12 cellular contexts compared by ENCODE assay signal in the genomic region with DNA sequence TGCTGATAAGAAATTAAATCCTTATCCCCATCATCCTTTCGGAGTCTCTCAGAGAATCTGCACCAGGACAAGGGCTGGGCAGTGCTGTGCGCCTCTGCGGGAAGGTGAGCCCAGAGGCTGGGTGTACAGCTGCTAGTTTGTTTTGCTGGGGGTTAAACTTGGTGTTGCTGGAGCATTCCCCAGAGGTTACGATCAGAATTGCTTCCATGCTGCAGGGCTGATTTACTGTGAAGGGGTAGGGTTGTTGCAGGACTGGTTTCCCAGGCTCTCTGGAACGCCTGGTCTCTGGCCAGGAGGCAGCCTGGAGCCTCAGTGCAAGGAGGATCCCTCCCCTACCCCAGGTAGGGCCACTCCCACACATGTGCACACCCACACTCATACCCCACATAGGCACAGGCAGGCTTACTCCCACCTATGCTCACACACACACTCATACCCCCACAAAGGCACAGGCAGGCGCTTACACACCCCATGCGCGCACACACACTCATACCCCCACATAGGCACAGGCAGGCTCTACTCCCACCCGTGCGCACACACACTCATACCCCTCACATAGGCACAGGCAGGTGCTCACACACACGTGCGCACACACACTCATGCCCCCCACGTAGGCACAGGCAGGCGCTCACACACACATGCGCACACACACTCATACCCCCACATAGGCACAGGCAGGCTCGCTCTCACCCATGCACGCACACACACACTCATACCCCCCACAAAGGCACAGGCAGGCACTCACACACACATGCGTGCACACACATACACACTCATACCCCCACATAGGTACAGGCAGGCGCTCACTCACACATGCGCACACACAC. TPM values are rescaled to one million over a fixed set of nuclear protein-coding genes. Genes with fewer than 3 reads are reported as not detected.
DNase-seq lines count a peak whose midpoint lies in the region; ATAC-seq and TF ChIP-seq lines count a peak whose summit lies in the region.
"Had no signal": no experiment of that assay in that cellular context is flagged by ENCODE, and none has a peak within 500 bp of the region (broad histone marks: within the 10 kb centered on the region; RNA-seq: fewer than 3 reads in every experiment).

No MANE protein-coding gene starts in this region.

- intact Hi-C loops in gastrocnemius medialis (cut with DNase I; ENCODE audit: low total_unique reads) (loop anchor here (2.0 kb wide), 2 partner anchors 29 to 71 kb away; no protein-coding TSS in a partner anchor), CD14-positive monocyte (cut with micrococcal nuclease) (no loop called here), adrenal gland (cut with DNase I) (no loop called here)

- no peak for TF ChIP-seq CTCF in glutamatergic neuron (IDR thresholded peaks at IDR 0.05; ENCODE audit: partially characterized antibody, unreplicated experiment)
- TF ChIP-seq CTCF in gastrocnemius medialis (IDR thresholded peaks at IDR 0.05 in 4 of 5, conservative IDR thresholded peaks at IDR 0.05 in 1 of 5), result no peak
- no peak for TF ChIP-seq CTCF in CD14-positive monocyte (IDR thresholded peaks at IDR 0.05)
- TF ChIP-seq CTCF in adrenal gland (IDR thresholded peaks at IDR 0.05), result no peak

- H3K27ac Mint-ChIP-seq in glutamatergic neuron (ENCODE audit: unreplicated experiment) (peak overlapping the region; percentile 59), CD14-positive monocyte (peak overlapping the region in 1 of 7 donors; percentile 52)

- no peak for ATAC-seq in gastrocnemius medialis

- WGBS in adrenal gland, 4 donors, result 89 to 94% (median 92%) methylated on average over 19 to 20 of the region's 20 CpGs

- H3K36me3 Mint-ChIP-seq in glutamatergic neuron (ENCODE audit: unreplicated experiment) (no peaks in the 10 kb centered on the region), CD14-positive monocyte (peaks cover 5 to 26% of the 10 kb centered on the region in 2 donors)

- H3K9me3 Mint-ChIP-seq in glutamatergic neuron (ENCODE audit: unreplicated experiment) (peaks cover 3% of the 10 kb centered on the region), CD14-positive monocyte (peaks cover 0 to 2% (median 0%) of the 10 kb centered on the region in 7 donors)

- DNase-seq in DMS 273 (lab: John Stamatoyannopoulos, UW; ENCODE audit: unreplicated experiment), result peak; percentile 25
- no peak for DNase-seq in DMS 273 treated with DMSO at 0.1 percent for 48 hours (lab: John Stamatoyannopoulos, UW)
- DNase-seq in NCI-H510A treated with DMSO at 0.1 percent for 48 hours (lab: John Stamatoyannopoulos, UW), result peak; percentile 60
- no peak for DNase-seq in glutamatergic neuron
- no peak for DNase-seq in gastrocnemius medialis
- no peak for DNase-seq in CD14-positive monocyte (ENCODE audit: low spot score)
- DNase-seq in adrenal gland, result no peak
- no peak for DNase-seq in NOMO-1 (lab: John Stamatoyannopoulos, UW; ENCODE audit: unreplicated experiment in 2 of 2)
- DNase-seq: 8988T, amygdala, GDM1, KG1 had no signal

- H3K4me3 ChIP-seq in gastrocnemius medialis (no peak overlapping the region), adrenal gland (no peak overlapping the region)

- H3K27me3 ChIP-seq in gastrocnemius medialis (no peaks in the 10 kb centered on the region), adrenal gland (no peaks in the 10 kb centered on the region)

- no peaks in the 10 kb centered on the region for H3K36me3 ChIP-seq in gastrocnemius medialis
- H3K36me3 ChIP-seq in adrenal gland (replicated peaks in 1 of 2), result no peaks in the 10 kb centered on the region

- no peak for TF ChIP-seq POLR2A in gastrocnemius medialis (IDR thresholded peaks at IDR 0.05)
- TF ChIP-seq POLR2A in adrenal gland (IDR thresholded peaks at IDR 0.05), result no peak

- in situ Hi-C loops in gastrocnemius medialis (cut with MboI; ENCODE audit: low sequenced_read_pairs in 4 of 4), result no loop called here

- H3K9me3 ChIP-seq in gastrocnemius medialis (no peaks in the 10 kb centered on the region), adrenal gland (replicated peaks in 1 of 3) (no peaks in the 10 kb centered on the region)

- H3K27me3 Mint-ChIP-seq in glutamatergic neuron (ENCODE audit: unreplicated experiment) (peaks cover 7% of the 10 kb centered on the region), CD14-positive monocyte (ENCODE audit: low read depth in 3 of 3) (peaks cover 0 to 6% (median 4%) of the 10 kb centered on the region in 3 donors)

- H3K4me3 Mint-ChIP-seq in glutamatergic neuron (ENCODE audit: unreplicated experiment) (no peak overlapping the region), CD14-positive monocyte (no peak overlapping the region)

- H3K4me1 Mint-ChIP-seq in glutamatergic neuron (ENCODE audit: low read depth, unreplicated experiment) (peaks cover 20% of the 10 kb centered on the region), CD14-positive monocyte (peaks cover 30% of the 10 kb centered on the region)

- H3K27ac ChIP-seq in gastrocnemius medialis (peak overlapping the region; percentile 89 to 95 (median 92)), adrenal gland (no peak overlapping the region)

- H3K4me1 ChIP-seq in gastrocnemius medialis (peaks cover 27 to 29% of the 10 kb centered on the region in 2 donors), adrenal gland (replicated peaks in 1 of 2) (no peaks in the 10 kb centered on the region)

RNA-seq across cellular contexts. Expression of a gene that starts 11.3 kb away (rescaled TPM):
- total RNA-seq in glutamatergic neuron (ENCODE audit: unreplicated experiment), result 15.4 TPM
- total RNA-seq in gastrocnemius medialis, result 10 to 100 TPM in 2 of 4 donors, 1 to 10 TPM in 2; 5.4 to 20.1 (median 9.1) TPM
- polyA plus RNA-seq in CD14-positive monocyte, result 1 to 10 TPM; 2.3 to 2.6 TPM
- total RNA-seq in adrenal gland, result 1 to 10 TPM; 3.2 to 7.7 (median 5.1) TPM
- 1 to 10 TPM; 2.2 to 4.9 (median 3.2) TPM for polyA plus RNA-seq in adrenal gland

RNA-seq across cellular contexts. Expression of a gene that starts 32.1 kb away (rescaled TPM):
- 14.0 TPM for total RNA-seq in glutamatergic neuron (ENCODE audit: unreplicated experiment)
- 10 to 100 TPM in 3 of 4 donors, 1 to 10 TPM in 1; 8.8 to 17.3 (median 16.4) TPM for total RNA-seq in gastrocnemius medialis
- polyA plus RNA-seq in CD14-positive monocyte, result 10 to 100 TPM; 16.6 to 22.4 TPM
- total RNA-seq in adrenal gland, result 10 to 100 TPM; 13.9 to 30.6 (median 15.5) TPM
- polyA plus RNA-seq in adrenal gland, result 10 to 100 TPM; 12.3 to 19.1 (median 16.1) TPM

RNA-seq across cellular contexts. Expression of a gene that starts 44.1 kb away (rescaled TPM):
- total RNA-seq in glutamatergic neuron (ENCODE audit: unreplicated experiment) (22.3 TPM), gastrocnemius medialis (1 to 10 TPM; 3.3 to 9.8 (median 8.6) TPM), adrenal gland (10 to 100 TPM; 14.7 to 42.4 (median 23.9) TPM)
- polyA plus RNA-seq in CD14-positive monocyte (1 to 10 TPM; 1.2 to 4.9 TPM), adrenal gland (10 to 100 TPM in 2 of 3 donors, 1 to 10 TPM in 1; 6.7 to 11.9 (median 10.5) TPM)

Comparison
In these comparisons a context has a peak if more than half of its experiments do, and no peak if none do; other contexts are left out.
1. DNase-seq: peak in DMS 273 (single experiment) and NCI-H510A treated with DMSO at 0.1 percent for 48 hours (single experiment); none in DMS 273 treated with DMSO at 0.1 percent for 48 hours (single experiment), glutamatergic neuron (single experiment), gastrocnemius medialis (0 of 2), CD14-positive monocyte (single experiment), adrenal gland (0 of 7) and NOMO-1 (0 of 2).
2. H3K27ac ChIP-seq: peak in gastrocnemius medialis (4 of 4); none in adrenal gland (0 of 5).